In the genomic region with DNA sequence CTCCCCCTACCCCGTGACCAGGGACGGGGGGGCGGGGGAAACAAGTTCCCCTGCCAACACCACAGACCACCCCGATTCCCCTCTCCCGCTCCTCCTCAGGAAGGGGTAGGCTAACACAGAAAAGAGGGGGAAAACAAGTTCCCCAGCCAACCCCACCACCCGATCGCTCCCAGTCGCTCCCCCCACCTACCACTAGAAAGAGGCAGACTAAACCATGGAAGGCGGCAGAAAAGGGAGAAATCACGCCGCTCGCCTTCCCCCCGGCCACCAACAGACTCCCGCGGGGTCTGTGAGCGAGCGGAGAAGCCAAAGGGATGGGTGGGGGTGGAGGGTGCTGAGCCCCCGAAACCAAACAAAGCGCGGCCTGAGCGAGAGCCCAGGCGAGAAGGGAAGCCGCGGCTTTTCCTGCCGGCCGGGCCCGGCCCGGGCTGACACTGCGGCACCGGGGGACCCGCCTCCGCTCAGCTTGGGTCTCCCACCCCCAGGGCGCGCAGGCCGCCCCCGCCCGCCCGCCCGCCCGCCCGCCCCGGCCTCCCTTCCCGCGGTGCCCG, we compare ENCODE assay signal across 8 cellular contexts. TPM values are rescaled to one million over a fixed set of nuclear protein-coding genes. Genes with fewer than 3 reads are reported as not detected.
DNase-seq lines count a peak whose midpoint lies in the region; ATAC-seq lines count a peak whose summit lies in the region.

No MANE protein-coding gene starts in this region.

- DNase-seq in Caki2 (ENCODE audit: low read depth), result peak; percentile 37
- peak; percentile 15 for DNase-seq in RKO (ENCODE audit: low spot score)
- peak; percentile 55 for DNase-seq in astrocyte of the hippocampus (ENCODE audit: low read depth, low spot score)
- DNase-seq in middle frontal gyrus (ENCODE audit: extremely low spot score, low spot score), result no peak

- H3K36me3 ChIP-seq in skeletal muscle tissue (ENCODE audit: control insufficient read depth in 3 of 3, insufficient read depth in 3 of 3, low read length in 3 of 3), result peaks cover 0 to 2% (median 0%) of the 10 kb centered on the region in 3 donors

- ATAC-seq in GM21619 (IDR thresholded peaks at IDR 0.05; ENCODE audit: unreplicated experiment) (peak; percentile 5), HG02870 (IDR thresholded peaks at IDR 0.05; ENCODE audit: unreplicated experiment) (no peak)

- H3K9me3 ChIP-seq in iPS-18c (ENCODE audit: control insufficient read depth, insufficient read depth, low read length) (no peaks in the 10 kb centered on the region), skeletal muscle tissue (ENCODE audit: control insufficient read depth in 3 of 3, low read length in 3 of 3) (no peaks in the 10 kb centered on the region)

- in situ Hi-C loops in Caki2 (cut with HindIII; ENCODE audit: low pct_unique_long_range_greater_than_20kb, low sequenced_read_pairs), result no loop called here

- H3K4me3 ChIP-seq in iPS-18c (ENCODE audit: insufficient read depth, low read depth, low read length) (peak overlapping the region; percentile 74), skeletal muscle tissue (ENCODE audit: low read length in 3 of 3) (peak overlapping the region; percentile 89 to 90 (median 90))

- H3K9ac ChIP-seq in skeletal muscle tissue (ENCODE audit: low read depth in 1 of 3, low read length in 3 of 3), result peak overlapping the region; percentile 95 to 99 (median 96)

- H3K4me1 ChIP-seq in skeletal muscle tissue (ENCODE audit: control insufficient read depth in 3 of 3, insufficient read depth in 3 of 3, low read length in 3 of 3), result peaks cover 4 to 13% (median 6%) of the 10 kb centered on the region in 3 donors

- H3K27ac ChIP-seq in skeletal muscle tissue (ENCODE audit: low read depth, low read length), result peak overlapping the region; percentile 96

- no peaks in the 10 kb centered on the region for H3K27me3 ChIP-seq in skeletal muscle tissue (ENCODE audit: control insufficient read depth in 3 of 3, insufficient read depth in 3 of 3, low read length in 3 of 3)

RNA-seq across cellular contexts. Expression of a gene that starts 1.3 kb away (rescaled TPM):
- 9.1 and 42.9 TPM in 2 replicates for total RNA-seq in Caki2 (2014; rRNA removed; shearing (Covaris generic); ENCODE audit: low replicate concordance)
- total RNA-seq in skeletal muscle tissue, result 74.1 TPM
